Comparison of ENCODE assay signal across 1 cellular context in the genomic region with DNA sequence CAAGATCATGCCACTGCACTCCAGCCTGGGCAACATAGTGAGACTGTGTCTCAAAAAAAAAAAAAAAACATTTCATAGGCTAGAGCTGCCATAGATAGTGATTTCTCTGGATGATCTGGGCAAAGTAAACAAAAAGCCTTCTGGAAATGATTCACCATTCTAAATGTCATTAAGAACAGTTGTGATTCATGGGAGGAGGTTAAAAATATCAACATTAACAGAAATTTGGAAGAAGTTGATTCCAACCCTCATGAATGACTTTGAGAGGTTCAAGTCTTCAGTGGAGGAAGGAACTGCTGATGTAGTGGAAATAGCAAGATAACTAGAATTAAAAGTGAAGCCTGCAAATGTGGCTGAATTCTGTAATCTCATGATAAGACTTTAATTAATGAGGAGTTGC.
A peak's percentile ranks its signal among the peaks of the same experiment; 100 is the strongest.
TF ChIP-seq lines count a peak whose summit lies in the region.

No MANE protein-coding gene starts in this region.

TF ChIP-seq in endothelial cell of umbilical vein, 7 proteins besides CTCF, POLR2A, EP300 and RAD21:
- TF ChIP-seq FOS (IDR thresholded peaks at IDR 0.05; ENCODE audit: borderline replicate concordance, insufficient read depth, low read length) (peak; percentile 27), GATA2 (IDR thresholded peaks at IDR 0.05; ENCODE audit: insufficient read depth, insufficient read length, low read depth, low read length) (no peak)
